8 cellular contexts compared by ENCODE assay signal in genomic region chr2:26462511-26463251, GRCh38. TPM values are rescaled to one million over a fixed set of nuclear protein-coding genes. Genes with fewer than 3 reads are reported as not detected.
DNase-seq lines count a peak whose midpoint lies in the region; ATAC-seq and TF ChIP-seq lines count a peak whose summit lies in the region.

No MANE protein-coding gene starts in this region.

- CTCF ChIA-PET in activated naive CD4-positive, alpha-beta T cell treated with anti-CD3 and anti-CD28 coated beads, Interleukin-2, amount 10 ng/mL, durations not matched to agents 7 days and 5 days (lab: Charles Lee), result interaction anchor here (1.2 kb wide), 2 partner anchors 40 to 52 kb away, joined by 3 to 4 read pairs; no protein-coding TSS in a partner anchor
- CTCF ChIA-PET in mammary epithelial cell (lab: Charles Lee; ENCODE audit: low non-redundant PET), result interaction anchor here (0.6 kb wide), 1 partner anchor 323 kb away, joined by 5 read pairs; no protein-coding TSS in a partner anchor

- WGBS in mammary epithelial cell (ENCODE audit: low coverage, missing lambda C conversion rate), result 86% methylated on average over 13 of the region's 14 CpGs

- no peaks in the 10 kb centered on the region for H4K20me1 ChIP-seq in mammary epithelial cell (ENCODE audit: insufficient read depth, low read length)

- H3K4me2 ChIP-seq in mammary epithelial cell (ENCODE audit: insufficient read depth, low read depth, low read length), result no peak overlapping the region

- H3K9me3 ChIP-seq in mammary epithelial cell (replicated peaks; ENCODE audit: insufficient read depth, low read length) (no peaks in the 10 kb centered on the region), lower lobe of right lung (no peaks in the 10 kb centered on the region)

- TF ChIP-seq CTCF in mammary epithelial cell (conservative IDR thresholded peaks at IDR 0.05 in 1 of 2, IDR thresholded peaks at IDR 0.05 in 1 of 2; ENCODE audit: extremely low read depth in 1 of 2, insufficient read depth in 1 of 2, low read depth in 1 of 2, low read length in 2 of 2) (peak; percentile 71 to 93), lower lobe of right lung (IDR thresholded peaks at IDR 0.05) (peak; percentile 37), coronary artery (IDR thresholded peaks at IDR 0.05) (no peak)

- H3K9me3 Mint-ChIP-seq in activated naive CD4-positive, alpha-beta T cell treated with anti-CD3 and anti-CD28 coated beads, Interleukin-2, amount 10 ng/mL, durations not matched to agents 7 days and 5 days, result no peaks in the 10 kb centered on the region

- ATAC-seq in lower lobe of right lung (no peak), GM21529 (IDR thresholded peaks at IDR 0.05; ENCODE audit: unreplicated experiment) (no peak)

- H3K4me1 ChIP-seq in mammary epithelial cell (ENCODE audit: insufficient read depth, low read length), result no peaks in the 10 kb centered on the region
- H3K4me1 ChIP-seq in lower lobe of right lung, result no peaks in the 10 kb centered on the region

- dilution Hi-C loops in mammary epithelial cell (cut with HindIII; ENCODE audit: low sequenced_read_pairs), result no loop called here

- in situ Hi-C loops in mammary epithelial cell (cut with MboI; ENCODE audit: low sequenced_read_pairs in 2 of 2), result loop anchor here in 1 of 2 donors (25.0 kb wide), 1 partner anchor 225 kb away; the partner anchor contains the start of genes HADHA and HADHB

- no peak overlapping the region for H3K27ac Mint-ChIP-seq in activated naive CD4-positive, alpha-beta T cell treated with anti-CD3 and anti-CD28 coated beads, Interleukin-2, amount 10 ng/mL, durations not matched to agents 7 days and 5 days

- H3K27me3 ChIP-seq in mammary epithelial cell (ENCODE audit: insufficient read depth, low read length), result no peaks in the 10 kb centered on the region
- no peaks in the 10 kb centered on the region for H3K27me3 ChIP-seq in lower lobe of right lung (ENCODE audit: low read depth)

- no peaks in the 10 kb centered on the region for H3K36me3 ChIP-seq in mammary epithelial cell (ENCODE audit: insufficient read depth, low read length)
- no peaks in the 10 kb centered on the region for H3K36me3 ChIP-seq in lower lobe of right lung

- H3K4me3 Mint-ChIP-seq in activated naive CD4-positive, alpha-beta T cell treated with anti-CD3 and anti-CD28 coated beads, Interleukin-2, amount 10 ng/mL, durations not matched to agents 7 days and 5 days, result no peak overlapping the region

- H3K4me3 ChIP-seq in mammary epithelial cell (replicated peaks in 1 of 3; ENCODE audit: insufficient read depth in 1 of 3, low read depth in 2 of 3, low read length in 3 of 3), result no peak overlapping the region
- H3K4me3 ChIP-seq in lower lobe of right lung, result no peak overlapping the region
- H3K4me3 ChIP-seq in coronary artery, result no peak overlapping the region

- peak; percentile 33 for DNase-seq in activated naive CD4-positive, alpha-beta T cell treated with anti-CD3 and anti-CD28 coated beads, Interleukin-2, amount 10 ng/mL, durations not matched to agents 7 days and 5 days
- no peak for DNase-seq in activated naive CD4-positive, alpha-beta T cell (lab: John Stamatoyannopoulos, UW)
- peak; percentile 29 for DNase-seq in NCI-H146 (lab: John Stamatoyannopoulos, UW)
- DNase-seq in mammary epithelial cell, result peak; percentile 50
- DNase-seq in lower lobe of right lung, result peak; percentile 44
- DNase-seq in DMS114 treated with DMSO at 0.1 percent for 48 hours (lab: John Stamatoyannopoulos, UW; ENCODE audit: unreplicated experiment), result no peak
- DNase-seq in coronary artery (ENCODE audit: low spot score), result no peak

- H2AFZ ChIP-seq in mammary epithelial cell (ENCODE audit: low read depth, low read length), result no peak overlapping the region

- intact Hi-C loops in mammary epithelial cell (cut with micrococcal nuclease), result loop anchor here (2.0 kb wide), 1 partner anchor 228 kb away; no protein-coding TSS in a partner anchor
- intact Hi-C loops in lower lobe of right lung (cut with DNase I), result no loop called here

- H3K27ac ChIP-seq in mammary epithelial cell (ENCODE audit: insufficient read depth, low read depth, low read length), result no peak overlapping the region
- no peak overlapping the region for H3K27ac ChIP-seq in lower lobe of right lung
- no peak overlapping the region for H3K27ac ChIP-seq in coronary artery

- peaks cover 4% of the 10 kb centered on the region for H3K27me3 Mint-ChIP-seq in activated naive CD4-positive, alpha-beta T cell treated with anti-CD3 and anti-CD28 coated beads, Interleukin-2, amount 10 ng/mL, durations not matched to agents 7 days and 5 days

- H3K9ac ChIP-seq in mammary epithelial cell (ENCODE audit: insufficient read depth, low read length), result no peak overlapping the region

- H3K4me1 Mint-ChIP-seq in activated naive CD4-positive, alpha-beta T cell treated with anti-CD3 and anti-CD28 coated beads, Interleukin-2, amount 10 ng/mL, durations not matched to agents 7 days and 5 days, result no peaks in the 10 kb centered on the region

- BruUV-seq in mammary epithelial cell (replicated peaks; lab: Mats Ljungman, UMichigan), result no TSS peak

- H3K79me2 ChIP-seq in mammary epithelial cell (ENCODE audit: insufficient read depth, low read length), result no peaks in the 10 kb centered on the region

- H3K36me3 Mint-ChIP-seq in activated naive CD4-positive, alpha-beta T cell treated with anti-CD3 and anti-CD28 coated beads, Interleukin-2, amount 10 ng/mL, durations not matched to agents 7 days and 5 days, result no peaks in the 10 kb centered on the region

RNA-seq across cellular contexts. Expression of gene OTOF, which starts 15.2 kb away (rescaled TPM):
- total RNA-seq in mammary epithelial cell, result not detected
- not detected for polyA plus RNA-seq in mammary epithelial cell
- polyA minus RNA-seq in mammary epithelial cell, result not detected
- 0.35 TPM for total RNA-seq in lower lobe of right lung

Comparison
In these comparisons a context has a peak if more than half of its experiments do, and no peak if none do; other contexts are left out.
1. DNase-seq: peak in activated naive CD4-positive, alpha-beta T cell treated with anti-CD3 and anti-CD28 coated beads, Interleukin-2, amount 10 ng/mL, durations not matched to agents 7 days and 5 days (single experiment), NCI-H146 (single experiment), mammary epithelial cell (single experiment) and lower lobe of right lung (single experiment); none in activated naive CD4-positive, alpha-beta T cell (0 of 4), DMS114 treated with DMSO at 0.1 percent for 48 hours (single experiment) and coronary artery (single experiment).